ENCODE assay signal across 9 cellular contexts in the genomic region with DNA sequence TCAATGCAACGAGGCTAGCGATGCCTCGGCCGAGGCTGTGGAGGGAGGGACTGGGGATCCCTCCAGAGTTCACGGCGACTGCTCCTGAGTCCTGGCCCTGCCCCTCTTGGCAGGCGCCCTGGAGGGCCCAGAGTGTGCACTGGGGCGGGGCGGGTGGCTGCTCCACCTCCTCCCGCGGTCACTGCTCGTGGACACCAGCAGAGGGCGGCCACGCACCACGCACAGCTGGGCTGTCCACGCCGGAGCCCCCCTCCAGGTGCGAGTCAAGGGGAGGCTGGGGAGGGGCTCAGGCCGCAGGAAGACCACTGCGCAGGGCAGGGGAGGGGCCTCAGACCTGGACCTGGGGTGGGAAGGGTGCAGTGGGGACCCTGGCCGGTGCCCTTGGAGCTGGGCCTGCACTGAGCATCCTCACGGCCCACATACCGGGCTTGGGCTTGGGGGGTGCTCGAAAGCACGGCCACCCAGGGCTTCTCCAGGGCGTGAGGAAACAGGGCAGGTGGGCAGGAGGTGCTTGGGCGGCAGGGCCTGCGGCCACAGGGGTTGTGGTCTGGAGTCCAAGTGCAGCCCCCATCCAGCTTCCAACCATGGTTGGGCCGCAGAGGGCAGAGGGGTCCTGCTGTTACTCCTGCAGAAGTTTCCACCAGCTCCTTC. TPM values are rescaled to one million over a fixed set of nuclear protein-coding genes. Genes with fewer than 3 reads are reported as not detected.
A peak's percentile ranks its signal among the peaks of the same experiment; 100 is the strongest.
DNase-seq lines count a peak whose midpoint lies in the region; ATAC-seq and TF ChIP-seq lines count a peak whose summit lies in the region.
"Had no signal": no experiment of that assay in that cellular context is flagged by ENCODE, and none has a peak within 500 bp of the region (broad histone marks: within the 10 kb centered on the region; RNA-seq: fewer than 3 reads in every experiment).

No MANE protein-coding gene starts in this region.

- H3K4me3 ChIP-seq in Peyer's patch: no peak overlapping the region
- H3K4me3 ChIP-seq in aorta (ENCODE audit: low read length in 2 of 2): no peak overlapping the region
- H3K4me3 ChIP-seq: SK-N-MC had no signal

- peak; percentile 17 for DNase-seq in NCI-H2029 (lab: John Stamatoyannopoulos, UW)
- no peak for DNase-seq in NCI-H2029 treated with DMSO at 0.1 percent for 48 hours (lab: John Stamatoyannopoulos, UW)
- DNase-seq in Peyer's patch: peak in 1 of 3 donors; percentile 65
- peak; percentile 54 for DNase-seq in astrocyte of the hippocampus (ENCODE audit: low read depth, low spot score)
- DNase-seq in aorta: peak; percentile 78 to 87
- DNase-seq in NCI-H128 (lab: John Stamatoyannopoulos, UW; ENCODE audit: unreplicated experiment): no peak

- H3K9me3 Mint-ChIP-seq in nephron: peaks cover 21% of the 10 kb centered on the region

- H3K4me1 Mint-ChIP-seq in nephron: no peaks in the 10 kb centered on the region

- ATAC-seq in aorta (ENCODE audit: low FRiP score): peak; percentile 82
- ATAC-seq in GM21381 (IDR thresholded peaks at IDR 0.05; ENCODE audit: unreplicated experiment): no peak

- 20% methylated on average over 29 of the region's 29 CpGs for WGBS in aorta, 2 donors

- H3K9me3 ChIP-seq in Peyer's patch (no peaks in the 10 kb centered on the region), aorta (ENCODE audit: control insufficient read depth, low read length) (no peaks in the 10 kb centered on the region)

- H3K27ac Mint-ChIP-seq in nephron: no peak overlapping the region

- H3K27me3 Mint-ChIP-seq in nephron (ENCODE audit: low read depth): peaks cover 43% of the 10 kb centered on the region

- H3K27ac ChIP-seq in Peyer's patch (no peak overlapping the region), aorta (ENCODE audit: low read depth in 1 of 2, low read length in 2 of 2) (no peak overlapping the region)
- H3K27ac ChIP-seq: SK-N-MC had no signal

- H3K4me3 Mint-ChIP-seq in nephron: no peak overlapping the region

- peaks cover 9% of the 10 kb centered on the region for H3K36me3 Mint-ChIP-seq in nephron (ENCODE audit: low read depth)

- H3K4me1 ChIP-seq in Peyer's patch (no peaks in the 10 kb centered on the region), aorta (ENCODE audit: control insufficient read depth in 1 of 2, insufficient read depth in 2 of 2, low read length in 2 of 2) (no peaks in the 10 kb centered on the region)

- intact Hi-C loops in aorta (cut with DNase I): loop anchor here (5.0 to 10.0 kb wide), 2 partner anchors 603 to 605 kb away; no protein-coding TSS in a partner anchor

- no peaks in the 10 kb centered on the region for H3K36me3 ChIP-seq in Peyer's patch
- H3K36me3 ChIP-seq in aorta (ENCODE audit: control insufficient read depth in 1 of 2, insufficient read depth in 2 of 2, low read length in 1 of 2): no peaks in the 10 kb centered on the region

- TF ChIP-seq POLR2A in Peyer's patch (IDR thresholded peaks at IDR 0.05): no peak

- no peaks in the 10 kb centered on the region for H3K27me3 ChIP-seq in Peyer's patch
- no peaks in the 10 kb centered on the region for H3K27me3 ChIP-seq in aorta (ENCODE audit: control insufficient read depth in 1 of 2, insufficient read depth in 2 of 2, low read length in 1 of 2)

- peak in 4 of 6 experiments; percentile 38 to 64 (median 59) for TF ChIP-seq CTCF in Peyer's patch (IDR thresholded peaks at IDR 0.05)
- peak; percentile 49 to 64 (median 64) for TF ChIP-seq CTCF in nephron (IDR thresholded peaks at IDR 0.05; ENCODE audit: unreplicated experiment in 3 of 3)

RNA-seq across cellular contexts. Expression of gene TTC34, which starts 20.6 kb away (rescaled TPM):
- total RNA-seq in Peyer's patch (1 to 10 TPM in 2 of 4 donors, under 1 TPM in 2; 0.53 to 2.4 (median 1.5) TPM), aorta (1 to 10 TPM in 1 of 2 donors, under 1 TPM in 1; 0.55 to 1.3 TPM)
- polyA plus RNA-seq in aorta: under 1 TPM in 1 of 2 donors, not detected in 1; 0.95 TPM

Comparison
In these comparisons a context has a peak if more than half of its experiments do, and no peak if none do; other contexts are left out.
1. DNase-seq: peak in NCI-H2029 (single experiment), astrocyte of the hippocampus (single experiment) and aorta (2 of 2); none in NCI-H2029 treated with DMSO at 0.1 percent for 48 hours (single experiment) and NCI-H128 (single experiment).